In genomic region chr1:43975249-43975961, GRCh38 we compare ENCODE assay signal across 8 cellular contexts. TPM values are rescaled to one million over a fixed set of nuclear protein-coding genes. Genes with fewer than 3 reads are reported as not detected.
A peak's percentile ranks its signal among the peaks of the same experiment; 100 is the strongest.
DNase-seq lines count a peak whose midpoint lies in the region; ATAC-seq and TF ChIP-seq lines count a peak whose summit lies in the region.

No MANE protein-coding gene starts in this region.

- H3K27me3 ChIP-seq in IMR-90 (ENCODE audit: control insufficient read depth, insufficient read depth, low read length), result no peaks in the 10 kb centered on the region
- H3K27me3 ChIP-seq in vagina, result no peaks in the 10 kb centered on the region

- dilution Hi-C loops in IMR-90 (cut with HindIII; ENCODE audit: low sequenced_read_pairs, unreplicated experiment), result no loop called here

- peak overlapping the region in 1 of 2 experiments; percentile 65; a peak in 1 of 4 replicates for H4K8ac ChIP-seq in IMR-90 (ENCODE audit: low read depth in 2 of 2, low read length in 2 of 2)

- H3K27ac Mint-ChIP-seq in activated CD4-positive, alpha-beta T cell treated with anti-CD3 and anti-CD28 coated beads, Interleukin-2, amount 10 ng/mL, durations not matched to agents 7 days and 5 days, result peak overlapping the region; percentile 89

- H3K56ac ChIP-seq in IMR-90 (ENCODE audit: extremely low read depth, insufficient read depth, low read length), result peak overlapping the region; percentile 45; the same call in 1 of the 2 replicates

- H3K27me3 Mint-ChIP-seq in activated CD4-positive, alpha-beta T cell treated with anti-CD3 and anti-CD28 coated beads, Interleukin-2, amount 10 ng/mL, durations not matched to agents 7 days and 5 days, result no peaks in the 10 kb centered on the region

- in situ Hi-C loops in IMR-90 (cut with MboI; ENCODE audit: low sequenced_read_pairs), result no loop called here

- peak; percentile 7 for ATAC-seq in IMR-90 (ENCODE audit: low read depth)
- peak; percentile 26 for ATAC-seq in esophagus mucosa
- ATAC-seq in HG02623 (IDR thresholded peaks at IDR 0.05; ENCODE audit: unreplicated experiment), result no peak

- CTCF ChIA-PET in IMR-90 (lab: Yijun Ruan, JAX), result no interaction called here
- CTCF ChIA-PET in activated CD4-positive, alpha-beta T cell treated with anti-CD3 and anti-CD28 coated beads, Interleukin-2, amount 10 ng/mL, durations not matched to agents 7 days and 5 days (lab: Charles Lee), result interaction anchor here (1.0 to 1.6 kb wide), 9 partner anchors 11 to 270 kb away, joined by 3 to 5 read pairs (median 3); no protein-coding TSS in a partner anchor

- peaks cover 41 to 61% of the 10 kb centered on the region in 2 experiments; a peak in 3 of 4 replicates for H3K79me1 ChIP-seq in IMR-90 (ENCODE audit: low read depth in 1 of 2, low read length in 2 of 2)

- no peak for TF ChIP-seq CTCF in IMR-90 (conservative IDR thresholded peaks at IDR 0.05; ENCODE audit: low read depth, low read length)
- no peak for TF ChIP-seq CTCF in vagina (IDR thresholded peaks at IDR 0.05)

- peaks cover 57% of the 10 kb centered on the region for H3K4me1 Mint-ChIP-seq in activated CD4-positive, alpha-beta T cell treated with anti-CD3 and anti-CD28 coated beads, Interleukin-2, amount 10 ng/mL, durations not matched to agents 7 days and 5 days

- no peaks in the 10 kb centered on the region for H3K9me3 Mint-ChIP-seq in activated CD4-positive, alpha-beta T cell treated with anti-CD3 and anti-CD28 coated beads, Interleukin-2, amount 10 ng/mL, durations not matched to agents 7 days and 5 days

- no peak overlapping the region for H2BK120ac ChIP-seq in IMR-90 (ENCODE audit: low read depth, low read length)

- peak overlapping the region; percentile 71 for H3K9ac ChIP-seq in IMR-90 (ENCODE audit: low read depth, low read length)

- DNase-seq in NCI-H2029 (lab: John Stamatoyannopoulos, UW), result peak; percentile 82
- DNase-seq in NCI-H2029 treated with DMSO at 0.1 percent for 48 hours (lab: John Stamatoyannopoulos, UW), result no peak
- no peak for DNase-seq in IMR-90
- peak; percentile 63 for DNase-seq in activated CD4-positive, alpha-beta T cell treated with anti-CD3 and anti-CD28 coated beads, Interleukin-2, amount 10 ng/mL, durations not matched to agents 7 days and 5 days
- peak; percentile 28 for DNase-seq in myocyte (ENCODE audit: low read depth)
- no peak for DNase-seq in vagina (ENCODE audit: extremely low spot score in 2 of 2)

- H3K4ac ChIP-seq in IMR-90 (ENCODE audit: low read depth, low read length), result peak overlapping the region; percentile 26

- H2AK9ac ChIP-seq in IMR-90 (replicated peaks; ENCODE audit: low read depth, low read length, poor library complexity), result peak overlapping the region; percentile 94

- peak overlapping the region; percentile 66 for H2BK5ac ChIP-seq in IMR-90 (ENCODE audit: low read depth, low read length, poor library complexity, severe bottlenecking)

- peak overlapping the region; percentile 28; the same call in 1 of the 2 replicates for H4K91ac ChIP-seq in IMR-90 (ENCODE audit: insufficient read depth, low read depth, low read length)

- H3K9me3 ChIP-seq in IMR-90 (ENCODE audit: control insufficient read depth, insufficient read depth, low read length), result no peaks in the 10 kb centered on the region
- H3K9me3 ChIP-seq in vagina, result no peaks in the 10 kb centered on the region

- peak overlapping the region; percentile 73 for H3K27ac ChIP-seq in IMR-90 (ENCODE audit: insufficient read depth, low read length)
- H3K27ac ChIP-seq in vagina, result peak overlapping the region; percentile 92

- H3K4me1 ChIP-seq in IMR-90 (ENCODE audit: control insufficient read depth, insufficient read depth, low read length), result peaks cover 18% of the 10 kb centered on the region
- peaks cover 61% of the 10 kb centered on the region for H3K4me1 ChIP-seq in vagina

- peak overlapping the region; percentile 99 for H2AFZ ChIP-seq in IMR-90 (replicated peaks; ENCODE audit: low read length, poor library complexity)

- peak overlapping the region; percentile 84 for H3K4me3 Mint-ChIP-seq in activated CD4-positive, alpha-beta T cell treated with anti-CD3 and anti-CD28 coated beads, Interleukin-2, amount 10 ng/mL, durations not matched to agents 7 days and 5 days

- no peak overlapping the region for H2BK20ac ChIP-seq in IMR-90 (ENCODE audit: low read depth, low read length)

- H2AK5ac ChIP-seq in IMR-90 (ENCODE audit: low read depth, low read length), result peak overlapping the region; percentile 76

- peaks cover 25% of the 10 kb centered on the region for H3K36me3 ChIP-seq in IMR-90 (ENCODE audit: control insufficient read depth, insufficient read depth, low read length)
- peaks cover 0 to 20% of the 10 kb centered on the region in 2 donors for H3K36me3 ChIP-seq in vagina

- H3K18ac ChIP-seq in IMR-90 (ENCODE audit: low read depth, low read length), result no peak overlapping the region

- intact Hi-C loops in IMR-90 (cut with micrococcal nuclease) (no loop called here), vagina (cut with DNase I) (no loop called here)

- 0% methylated on average over 10 of the region's 34 CpGs; no CpG with 5 or more reads in 1 of the 2 experiments for WGBS in IMR-90 (ENCODE audit: extremely low coverage in 2 of 2, insufficient read length in 1 of 2), 2 experiments

- POLR2A ChIA-PET in IMR-90 (lab: Charles Lee; ENCODE audit: unreplicated experiment), result interaction anchor here (0.6 kb wide), 3 partner anchors 16 to 1158 kb away, joined by 3 to 9 read pairs (median 5); no protein-coding TSS in a partner anchor
- POLR2A ChIA-PET in activated CD4-positive, alpha-beta T cell treated with anti-CD3 and anti-CD28 coated beads, Interleukin-2, amount 10 ng/mL, durations not matched to agents 7 days and 5 days (lab: Charles Lee), result no interaction called here

- BruUV-seq in IMR-90 (replicated peaks; lab: Mats Ljungman, UMichigan), result no TSS peak

- H4K5ac ChIP-seq in IMR-90 (ENCODE audit: low read depth, low read length), result no peak overlapping the region

- H4K20me1 ChIP-seq in IMR-90 (ENCODE audit: insufficient read depth, low read length), result peaks cover 25% of the 10 kb centered on the region

- peaks cover 35% of the 10 kb centered on the region for H3K9me1 ChIP-seq in IMR-90 (ENCODE audit: insufficient read depth, low read length)

- TF ChIP-seq POLR2A in IMR-90 (IDR thresholded peaks at IDR 0.05; ENCODE audit: low read depth, low read length) (no peak), vagina (IDR thresholded peaks at IDR 0.05) (no peak)

- peak overlapping the region; percentile 58 for H3K14ac ChIP-seq in IMR-90 (replicated peaks; ENCODE audit: low read depth, low read length)

- H3K4me2 ChIP-seq in IMR-90 (ENCODE audit: low read depth, low read length), result peak overlapping the region; percentile 65

- H3K4me3 ChIP-seq in IMR-90 (ENCODE audit: insufficient read depth, low read depth, low read length) (peak overlapping the region; percentile 76), vagina (peak overlapping the region; percentile 76 to 94)

- no peak for TF ChIP-seq RAD21 in IMR-90 (IDR thresholded peaks at IDR 0.05; ENCODE audit: low read length)

- peak overlapping the region; percentile 86 for H3K23ac ChIP-seq in IMR-90 (ENCODE audit: low read depth, low read length)

- H3K36me3 Mint-ChIP-seq in activated CD4-positive, alpha-beta T cell treated with anti-CD3 and anti-CD28 coated beads, Interleukin-2, amount 10 ng/mL, durations not matched to agents 7 days and 5 days (ENCODE audit: low read depth), result peaks cover 42% of the 10 kb centered on the region

- no peak overlapping the region for H2BK15ac ChIP-seq in IMR-90 (ENCODE audit: low read depth, low read length)

RNA-seq across cellular contexts. Expression of gene ATP6V0B, which starts 0.6 kb away (rescaled TPM):
- total RNA-seq in IMR-90 (2012; rRNA removed) (72.1 and 80.3 TPM in 2 replicates), esophagus mucosa (95.7 TPM), myocyte (211 and 236 TPM in 2 replicates), vagina (71.5 TPM)
- polyA plus RNA-seq in IMR-90 (2012; rRNA removed), result 169 and 209 TPM in 2 replicates
- 211 and 228 TPM in 2 replicates for polyA plus RNA-seq in IMR-90 (2012; cell fraction: cytosol; rRNA removed)
- polyA plus RNA-seq in IMR-90 (2012; cell fraction: nucleus; rRNA removed; ENCODE audit: low replicate concordance), result 173 and 195 TPM in 2 replicates
- 100 to 1,000 TPM in 1 of 2 experiments, 10 to 100 TPM in 1; 90.1 to 112 TPM for total RNA-seq in activated CD4-positive, alpha-beta T cell treated with anti-CD3 and anti-CD28 coated beads, Interleukin-2, amount 10 ng/mL, durations not matched to agents 7 days and 5 days
- 241 TPM for polyA plus RNA-seq in myocyte (2012)

RNA-seq across cellular contexts. Expression of gene B4GALT2, which starts 3.6 kb away (rescaled TPM):
- total RNA-seq in IMR-90 (2012; rRNA removed) (57.2 and 60.8 TPM in 2 replicates), esophagus mucosa (40.1 TPM), myocyte (83.0 and 84.4 TPM in 2 replicates), vagina (31.4 TPM)
- 52.3 and 74.7 TPM in 2 replicates for polyA plus RNA-seq in IMR-90 (2012; rRNA removed)
- 67.7 and 79.7 TPM in 2 replicates for polyA plus RNA-seq in IMR-90 (2012; cell fraction: cytosol; rRNA removed)
- polyA plus RNA-seq in IMR-90 (2012; cell fraction: nucleus; rRNA removed; ENCODE audit: low replicate concordance), result 31.2 and 77.9 TPM in 2 replicates
- total RNA-seq in activated CD4-positive, alpha-beta T cell treated with anti-CD3 and anti-CD28 coated beads, Interleukin-2, amount 10 ng/mL, durations not matched to agents 7 days and 5 days, result 1 to 10 TPM; 8.0 to 9.3 TPM
- 120 TPM for polyA plus RNA-seq in myocyte (2012)

RNA-seq across cellular contexts. Expression of gene DPH2, which starts 5.6 kb away (rescaled TPM):
- total RNA-seq in IMR-90 (2012; rRNA removed) (18.9 and 21.0 TPM in 2 replicates), esophagus mucosa (18.3 TPM), myocyte (34.2 and 36.3 TPM in 2 replicates), vagina (15.2 TPM)
- 32.2 and 38.0 TPM in 2 replicates for polyA plus RNA-seq in IMR-90 (2012; rRNA removed)
- 23.4 and 39.1 TPM in 2 replicates for polyA plus RNA-seq in IMR-90 (2012; cell fraction: cytosol; rRNA removed)
- 133 and 182 TPM in 2 replicates for polyA plus RNA-seq in IMR-90 (2012; cell fraction: nucleus; rRNA removed; ENCODE audit: low replicate concordance)
- 10 to 100 TPM; 28.0 to 30.0 TPM for total RNA-seq in activated CD4-positive, alpha-beta T cell treated with anti-CD3 and anti-CD28 coated beads, Interleukin-2, amount 10 ng/mL, durations not matched to agents 7 days and 5 days
- 28.5 TPM for polyA plus RNA-seq in myocyte (2012)

RNA-seq across cellular contexts. Expression of gene CCDC24, which starts 16.0 kb away (rescaled TPM):
- total RNA-seq in IMR-90 (2012; rRNA removed), result 1.4 and 1.7 TPM in 2 replicates
- 4.3 and 4.6 TPM in 2 replicates for polyA plus RNA-seq in IMR-90 (2012; rRNA removed)
- polyA plus RNA-seq in IMR-90 (2012; cell fraction: cytosol; rRNA removed), result 4.3 and 4.7 TPM in 2 replicates
- 11.7 and 31.3 TPM in 2 replicates for polyA plus RNA-seq in IMR-90 (2012; cell fraction: nucleus; rRNA removed; ENCODE audit: low replicate concordance)
- 1 to 10 TPM in 1 of 2 experiments, under 1 TPM in 1; 0.71 to 1.3 TPM for total RNA-seq in activated CD4-positive, alpha-beta T cell treated with anti-CD3 and anti-CD28 coated beads, Interleukin-2, amount 10 ng/mL, durations not matched to agents 7 days and 5 days
- 4.0 TPM for total RNA-seq in esophagus mucosa
- total RNA-seq in myocyte, result 1.5 and 3.4 TPM in 2 replicates
- 11.1 TPM for polyA plus RNA-seq in myocyte (2012)
- total RNA-seq in vagina, result 14.5 TPM

RNA-seq across cellular contexts. Expression of gene IPO13, which starts 28.7 kb away (rescaled TPM):
- 14.2 and 15.2 TPM in 2 replicates for total RNA-seq in IMR-90 (2012; rRNA removed)
- polyA plus RNA-seq in IMR-90 (2012; rRNA removed), result 18.7 and 19.0 TPM in 2 replicates
- 17.0 and 20.8 TPM in 2 replicates for polyA plus RNA-seq in IMR-90 (2012; cell fraction: cytosol; rRNA removed)
- polyA plus RNA-seq in IMR-90 (2012; cell fraction: nucleus; rRNA removed; ENCODE audit: low replicate concordance), result 38.2 and 128 TPM in 2 replicates
- 10 to 100 TPM; 22.0 to 27.2 TPM for total RNA-seq in activated CD4-positive, alpha-beta T cell treated with anti-CD3 and anti-CD28 coated beads, Interleukin-2, amount 10 ng/mL, durations not matched to agents 7 days and 5 days
- total RNA-seq in esophagus mucosa, result 21.7 TPM
- total RNA-seq in myocyte, result 53.6 and 55.5 TPM in 2 replicates
- polyA plus RNA-seq in myocyte (2012), result 44.4 TPM
- total RNA-seq in vagina, result 34.6 TPM

Comparison
In these comparisons a context has a peak if more than half of its experiments do, and no peak if none do; other contexts are left out.
1. DNase-seq: peak in NCI-H2029 (single experiment), activated CD4-positive, alpha-beta T cell treated with anti-CD3 and anti-CD28 coated beads, Interleukin-2, amount 10 ng/mL, durations not matched to agents 7 days and 5 days (single experiment) and myocyte (single experiment); none in NCI-H2029 treated with DMSO at 0.1 percent for 48 hours (single experiment), IMR-90 (single experiment) and vagina (0 of 2).